ENCODE assay signal across 23 cellular contexts in the genomic region with DNA sequence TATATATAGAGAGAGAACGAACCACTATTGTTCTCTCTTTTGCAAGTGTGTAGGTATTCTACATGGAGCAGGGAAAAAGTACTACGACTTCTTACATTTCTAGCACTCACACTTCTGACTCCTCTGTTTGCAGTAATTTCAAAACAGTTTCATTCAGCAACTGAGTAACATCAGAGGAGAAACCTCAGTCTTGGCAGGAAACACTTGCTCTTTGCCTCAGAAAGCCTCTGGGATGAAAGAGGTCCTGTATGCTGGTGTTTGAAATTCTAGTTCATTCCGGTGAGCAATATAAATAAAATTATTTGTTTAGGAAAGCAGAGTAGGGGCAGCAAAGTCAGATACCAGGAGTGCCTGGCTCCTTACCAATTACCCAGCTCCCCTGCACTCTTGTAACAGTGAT.
A peak's percentile ranks its signal among the peaks of the same experiment; 100 is the strongest.
DNase-seq lines count a peak whose midpoint lies in the region; ATAC-seq and TF ChIP-seq lines count a peak whose summit lies in the region.
"Had no signal": no experiment of that assay in that cellular context is flagged by ENCODE, and none has a peak within 500 bp of the region (broad histone marks: within the 10 kb centered on the region; RNA-seq: fewer than 3 reads in every experiment).

No MANE protein-coding gene starts in this region.

- TF ChIP-seq CTCF in 22Rv1 (IDR thresholded peaks at IDR 0.05) (no peak), cardiac fibroblast (IDR thresholded peaks at IDR 0.05; ENCODE audit: low read depth, low read length) (no peak)

- no peak overlapping the region for H3K4me3 ChIP-seq in cardiac fibroblast (replicated peaks in 1 of 2; ENCODE audit: low read depth in 2 of 2, low read length in 2 of 2)
- H3K4me3 ChIP-seq: ovary, sigmoid colon, upper lobe of left lung had no signal

- TF ChIP-seq POLR2A in erythroblast (IDR thresholded peaks at IDR 0.05; ENCODE audit: low read length), result no peak

- DNase-seq in HT-29 (ENCODE audit: low spot score) (peak; percentile 53), cardiac fibroblast (ENCODE audit: low read depth in 2 of 2) (peak; percentile 43 to 63), iris pigment epithelial cell (ENCODE audit: low read depth) (peak; percentile 67), NCI-H2081 treated with DMSO at 0.1 percent for 48 hours (lab: John Stamatoyannopoulos, UW) (no peak), erythroblast (lab: John Stamatoyannopoulos, UW) (no peak)
- no peak for DNase-seq in activated CD4-positive, alpha-beta T cell treated with anti-CD3 and anti-CD28 coated beads, Interleukin-2, amount 50 U/mL, for 48 hours
- DNase-seq: activated CD8-positive, alpha-beta memory T cell treated with anti-CD3 and anti-CD28 coated beads for 24 hours; activated naive CD4-positive, alpha-beta T cell; activated T-cell treated with anti-CD3 and anti-CD28 coated beads, Interleukin-2, amount 50 U/mL, for 24 hours; cerebellar nuclear complex; H7; mesendoderm; naive thymus-derived CD4-positive, alpha-beta T cell; NCI-H1048; NCI-H2081; NCI-H510A; ovary; sigmoid colon; T-cell; upper lobe of left lung had no signal

- ATAC-seq in HG03045 (IDR thresholded peaks at IDR 0.05; ENCODE audit: unreplicated experiment), result no peak
- ATAC-seq: naive thymus-derived CD4-positive, alpha-beta T cell; T-cell had no signal

- H3K27ac ChIP-seq in 22Rv1, result peak overlapping the region; percentile 25
- H3K27ac ChIP-seq: C4-2B, ovary, sigmoid colon, upper lobe of left lung had no signal

Comparison
In these comparisons a context has a peak if more than half of its experiments do, and no peak if none do; other contexts are left out.
1. DNase-seq: peak in HT-29 (single experiment), cardiac fibroblast (2 of 2) and iris pigment epithelial cell (single experiment); none in NCI-H2081 treated with DMSO at 0.1 percent for 48 hours (single experiment), activated CD4-positive, alpha-beta T cell treated with anti-CD3 and anti-CD28 coated beads, Interleukin-2, amount 50 U/mL, for 48 hours (0 of 2) and erythroblast (0 of 2).